In genomic region chr1:93601686-93602085, GRCh38 we compare ENCODE assay signal across 20 cellular contexts.
DNase-seq lines count a peak whose midpoint lies in the region; ATAC-seq and TF ChIP-seq lines count a peak whose summit lies in the region.
"Had no signal": no experiment of that assay in that cellular context is flagged by ENCODE, and none has a peak within 500 bp of the region (broad histone marks: within the 10 kb centered on the region; RNA-seq: fewer than 3 reads in every experiment).

No MANE protein-coding gene starts in this region.

- TF ChIP-seq CTCF in left ventricle myocardium inferior (IDR thresholded peaks at IDR 0.05; ENCODE audit: borderline replicate concordance) (no peak), heart right ventricle (IDR thresholded peaks at IDR 0.05) (no peak), psoas muscle (IDR thresholded peaks at IDR 0.05) (no peak), type B pancreatic cell (conservative IDR thresholded peaks at IDR 0.05) (no peak), GM13976 (IDR thresholded peaks at IDR 0.05; ENCODE audit: borderline replicate concordance, control extremely low read depth, extremely low read depth, insufficient read depth, missing control alignments) (no peak)

- no peaks in the 10 kb centered on the region for H3K27me3 Mint-ChIP-seq in dendritic cell treated with granulocyte-macrophage colony-stimulating factor and Interleukin-4, amounts not matched to agents 40 ng/mL and 50 ng/mL, for 4 days
- no peaks in the 10 kb centered on the region for H3K27me3 Mint-ChIP-seq in type B pancreatic cell
- H3K27me3 Mint-ChIP-seq in T-helper 2 cell treated with Interferon-gamma antibody and Interleukin-4, amounts not matched to agents 5 μg/mL and 100 μg/mL, for 36 hours (ENCODE audit: low read depth): peaks cover 16% of the 10 kb centered on the region

- no peaks in the 10 kb centered on the region for H3K9me3 Mint-ChIP-seq in dendritic cell treated with granulocyte-macrophage colony-stimulating factor and Interleukin-4, amounts not matched to agents 40 ng/mL and 50 ng/mL, for 4 days
- H3K9me3 Mint-ChIP-seq in type B pancreatic cell: peaks cover 2% of the 10 kb centered on the region
- no peaks in the 10 kb centered on the region for H3K9me3 Mint-ChIP-seq in T-helper 2 cell treated with Interferon-gamma antibody and Interleukin-4, amounts not matched to agents 5 μg/mL and 100 μg/mL, for 36 hours
- H3K9me3 Mint-ChIP-seq: CD8-positive, alpha-beta T cell had no signal

- intact Hi-C loops in left ventricle myocardium inferior (cut with micrococcal nuclease): no loop called here
- intact Hi-C loops in heart right ventricle (cut with DNase I): no loop called here
- intact Hi-C loops in dendritic cell treated with granulocyte-macrophage colony-stimulating factor and Interleukin-4, amounts not matched to agents 40 ng/mL and 50 ng/mL, for 4 days (cut with micrococcal nuclease): no loop called here
- intact Hi-C loops in psoas muscle (cut with DNase I): no loop called here

- H3K36me3 Mint-ChIP-seq in dendritic cell treated with granulocyte-macrophage colony-stimulating factor and Interleukin-4, amounts not matched to agents 40 ng/mL and 50 ng/mL, for 4 days (ENCODE audit: low read depth): peaks cover 36% of the 10 kb centered on the region
- H3K36me3 Mint-ChIP-seq in type B pancreatic cell: peaks cover 18% of the 10 kb centered on the region
- H3K36me3 Mint-ChIP-seq in T-helper 2 cell treated with Interferon-gamma antibody and Interleukin-4, amounts not matched to agents 5 μg/mL and 100 μg/mL, for 36 hours (ENCODE audit: low read depth): no peaks in the 10 kb centered on the region
- H3K36me3 Mint-ChIP-seq: CD8-positive, alpha-beta T cell had no signal

- H3K27me3 ChIP-seq in left ventricle myocardium inferior (ENCODE audit: low read depth) (no peaks in the 10 kb centered on the region), heart right ventricle (no peaks in the 10 kb centered on the region), psoas muscle (ENCODE audit: insufficient read depth in 3 of 3, low read length in 2 of 3) (no peaks in the 10 kb centered on the region)

- H3K9me3 ChIP-seq in left ventricle myocardium inferior (replicated peaks) (no peaks in the 10 kb centered on the region), heart right ventricle (no peaks in the 10 kb centered on the region), psoas muscle (no peaks in the 10 kb centered on the region)

- H3K36me3 ChIP-seq in left ventricle myocardium inferior: no peaks in the 10 kb centered on the region
- no peaks in the 10 kb centered on the region for H3K36me3 ChIP-seq in heart right ventricle
- H3K36me3 ChIP-seq in psoas muscle (ENCODE audit: insufficient read depth in 1 of 2, low read depth in 1 of 2): no peaks in the 10 kb centered on the region

- H3K4me3 Mint-ChIP-seq in dendritic cell treated with granulocyte-macrophage colony-stimulating factor and Interleukin-4, amounts not matched to agents 40 ng/mL and 50 ng/mL, for 4 days: no peak overlapping the region
- H3K4me3 Mint-ChIP-seq in type B pancreatic cell: no peak overlapping the region
- H3K4me3 Mint-ChIP-seq in T-helper 2 cell treated with Interferon-gamma antibody and Interleukin-4, amounts not matched to agents 5 μg/mL and 100 μg/mL, for 36 hours: no peak overlapping the region
- H3K4me3 Mint-ChIP-seq: CD8-positive, alpha-beta T cell had no signal

- in situ Hi-C loops in GM13976 (cut with MboI; ENCODE audit: low sequenced_read_pairs, unreplicated experiment): no loop called here

- H3K4me1 ChIP-seq in left ventricle myocardium inferior: peaks cover 100% of the 10 kb centered on the region
- H3K4me1 ChIP-seq in heart right ventricle: peaks cover 21 to 98% (median 74%) of the 10 kb centered on the region in 9 donors
- H3K4me1 ChIP-seq in psoas muscle: peaks cover 83% of the 10 kb centered on the region

- H3K4me3 ChIP-seq in left ventricle myocardium inferior: no peak overlapping the region
- no peak overlapping the region for H3K4me3 ChIP-seq in heart right ventricle
- H3K4me3 ChIP-seq in psoas muscle: no peak overlapping the region
- H3K4me3 ChIP-seq: K562 had no signal

- WGBS in heart right ventricle, 2 donors: 75 to 79% methylated on average over 1 of the region's 1 CpG
- WGBS in psoas muscle, 3 donors: 55 to 70% (median 55%) methylated on average over 1 of the region's 1 CpG

- H3K27ac ChIP-seq in left ventricle myocardium inferior (replicated peaks): peak overlapping the region; percentile 78
- H3K27ac ChIP-seq in heart right ventricle: peak overlapping the region in 1 of 10 donors; percentile 6
- peak overlapping the region; percentile 76 for H3K27ac ChIP-seq in psoas muscle

- H3K27ac Mint-ChIP-seq in dendritic cell treated with granulocyte-macrophage colony-stimulating factor and Interleukin-4, amounts not matched to agents 40 ng/mL and 50 ng/mL, for 4 days: peak overlapping the region; percentile 28
- H3K27ac Mint-ChIP-seq in type B pancreatic cell: peak overlapping the region; percentile 22
- H3K27ac Mint-ChIP-seq in T-helper 2 cell treated with Interferon-gamma antibody and Interleukin-4, amounts not matched to agents 5 μg/mL and 100 μg/mL, for 36 hours: no peak overlapping the region
- H3K27ac Mint-ChIP-seq: CD8-positive, alpha-beta T cell had no signal

- no peak for DNase-seq in left ventricle myocardium inferior
- no peak for DNase-seq in heart right ventricle
- DNase-seq in psoas muscle: no peak
- DNase-seq in type B pancreatic cell (ENCODE audit: extremely low spot score, unreplicated experiment): no peak
- no peak for DNase-seq in GM13976 (ENCODE audit: low spot score)
- DNase-seq in NCI-H2227 (lab: John Stamatoyannopoulos, UW; ENCODE audit: unreplicated experiment): no peak
- no peak for DNase-seq in T-helper 2 cell treated with Interferon-gamma antibody and Interleukin-4, amounts not matched to agents 5 μg/mL and 100 μg/mL, for 36 hours (ENCODE audit: low spot score)
- DNase-seq: AML-193; C1 segment of cervical spinal cord; CD8-positive, alpha-beta T cell; DMS79; MM.1S; NCI-H1092 treated with DMSO at 0.1 percent for 48 hours; NCI-H146; NCI-H2029 treated with DMSO at 0.1 percent for 48 hours; NCI-H526 treated with DMSO at 0.1 percent for 48 hours; OCI-M1; Right ventricle myocardium superior had no signal

- peaks cover 58% of the 10 kb centered on the region for H3K4me1 Mint-ChIP-seq in dendritic cell treated with granulocyte-macrophage colony-stimulating factor and Interleukin-4, amounts not matched to agents 40 ng/mL and 50 ng/mL, for 4 days (ENCODE audit: low read depth)
- peaks cover 58% of the 10 kb centered on the region for H3K4me1 Mint-ChIP-seq in type B pancreatic cell (ENCODE audit: unreplicated experiment)
- H3K4me1 Mint-ChIP-seq in T-helper 2 cell treated with Interferon-gamma antibody and Interleukin-4, amounts not matched to agents 5 μg/mL and 100 μg/mL, for 36 hours (ENCODE audit: low read depth): peaks cover 6% of the 10 kb centered on the region

- ATAC-seq in heart right ventricle: no peak
- no peak for ATAC-seq in psoas muscle
- ATAC-seq: CD8-positive, alpha-beta T cell; K562 had no signal
